1 cellular context compared by ENCODE assay signal in the genomic region with DNA sequence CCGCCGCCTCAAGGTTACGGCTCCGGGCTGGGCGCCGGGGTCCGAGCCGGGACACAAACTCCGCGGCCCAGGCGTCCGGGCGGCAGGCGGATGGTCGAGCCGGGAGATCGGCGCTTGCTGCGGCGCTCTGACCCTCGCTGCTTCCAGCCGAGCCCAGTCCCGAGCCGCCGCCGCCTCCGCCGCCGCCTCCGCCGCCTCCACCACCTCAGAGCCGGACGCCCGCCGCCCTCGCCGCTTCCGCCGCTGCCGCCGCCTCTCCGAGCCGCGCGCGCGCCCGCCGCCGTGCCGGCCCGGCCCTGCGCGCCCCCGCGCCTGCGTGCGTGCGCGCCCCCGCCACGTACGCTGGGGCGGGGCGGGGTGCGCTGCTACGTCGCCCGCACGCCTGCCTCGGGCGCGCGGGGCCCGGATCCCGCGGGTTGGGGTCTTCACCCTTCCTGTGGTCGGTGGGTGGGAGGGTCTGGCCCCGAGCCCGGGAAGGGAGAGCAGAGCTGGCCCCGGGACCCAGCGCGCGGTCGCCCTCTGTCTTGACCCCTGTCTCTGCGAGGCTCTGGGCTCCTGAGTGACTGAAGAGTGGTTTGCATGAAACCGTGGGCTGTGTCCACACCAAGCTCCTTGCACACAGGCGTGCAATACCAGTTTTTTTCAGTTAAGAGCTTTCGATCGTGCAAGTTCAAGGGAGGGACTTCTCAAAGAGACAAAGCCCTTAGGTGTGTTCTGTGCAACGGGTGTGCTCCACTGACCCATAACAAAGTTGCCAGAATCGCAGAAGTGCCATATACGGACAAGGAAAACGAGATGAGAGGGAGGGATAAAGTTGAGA.
TF ChIP-seq lines count a peak whose summit lies in the region.

A gene (minus strand): TSS at position 256 of the 820 bp plus-strand sequence. CDS start 328 bp downstream, outside the sequence.

TF ChIP-seq in HepG2, 621 proteins besides CTCF, POLR2A, EP300 and RAD21 (continued from another document and continues in another):
- TF ChIP-seq ZBTB8A (CRISPR knock-in tag; IDR thresholded peaks at IDR 0.05; ENCODE audit: borderline replicate concordance, low read depth) (no peak), ZBTB7B (CRISPR knock-in tag; IDR thresholded peaks at IDR 0.05) (peak; percentile 30; the same call in 1 of the 2 replicates), MAZ (IDR thresholded peaks at IDR 0.05; ENCODE audit: borderline replicate concordance, low read depth, low read length) (no peak), MAZ (CRISPR knock-in tag; IDR thresholded peaks at IDR 0.05; ENCODE audit: low read depth) (0 out of 2 replicates have a peak, but pooled peaks have one; percentile 15), ZNF839 (CRISPR knock-in tag; IDR thresholded peaks at IDR 0.05; ENCODE audit: borderline replicate concordance) (no peak), ZNF572 (CRISPR knock-in tag; IDR thresholded peaks at IDR 0.05) (no peak), TBX2 (CRISPR knock-in tag; IDR thresholded peaks at IDR 0.05; ENCODE audit: borderline replicate concordance) (0 out of 2 replicates have a peak, but pooled peaks have one; percentile 13), AGO2 (optimal IDR thresholded peaks at IDR 0.05; ENCODE audit: low read depth, low read length) (peak; percentile 34), GATAD2A (CRISPR knock-in tag; IDR thresholded peaks at IDR 0.05) (0 out of 2 replicates have a peak, but pooled peaks have one; percentile 10), SP1 (IDR thresholded peaks at IDR 0.05) (no peak), SP1 (CRISPR knock-in tag; IDR thresholded peaks at IDR 0.05) (no peak), ZNF816 (CRISPR knock-in tag; IDR thresholded peaks at IDR 0.05; ENCODE audit: borderline replicate concordance) (0 out of 2 replicates have a peak, but pooled peaks have one; percentile 20), PAX8 (CRISPR knock-in tag; IDR thresholded peaks at IDR 0.05; ENCODE audit: borderline replicate concordance) (no peak), SP5 (CRISPR knock-in tag; IDR thresholded peaks at IDR 0.05; ENCODE audit: borderline replicate concordance, low read depth) (no peak), RBM39 (IDR thresholded peaks at IDR 0.05; ENCODE audit: low read depth, low read length, poor library complexity, severe bottlenecking) (no peak), MAF1 (CRISPR knock-in tag; IDR thresholded peaks at IDR 0.05; ENCODE audit: borderline replicate concordance) (peak; percentile 50; the same call in 1 of the 2 replicates), CCDC6 (CRISPR knock-in tag; IDR thresholded peaks at IDR 0.05) (peak; percentile 73; the same call in 1 of the 2 replicates), DNMT3B (CRISPR knock-in tag; conservative IDR thresholded peaks at IDR 0.05) (no peak), ZNF772 (CRISPR knock-in tag; IDR thresholded peaks at IDR 0.05) (peak; percentile 35; the same call in 1 of the 2 replicates), IKZF4 (CRISPR knock-in tag; IDR thresholded peaks at IDR 0.05; ENCODE audit: borderline replicate concordance, low read depth, not compliant biosample characterization) (no peak), ZNF761 (CRISPR knock-in tag; conservative IDR thresholded peaks at IDR 0.05) (0 out of 2 replicates have a peak, but pooled peaks have one; percentile 27), ZNF317 (CRISPR knock-in tag; IDR thresholded peaks at IDR 0.05) (0 out of 2 replicates have a peak, but pooled peaks have one; percentile 18), ZZZ3 (CRISPR knock-in tag; IDR thresholded peaks at IDR 0.05; ENCODE audit: borderline replicate concordance) (no peak), ZNF564 (CRISPR knock-in tag; IDR thresholded peaks at IDR 0.05) (peak; percentile 46), GABPB1 (CRISPR knock-in tag; IDR thresholded peaks at IDR 0.05) (peak; percentile 53; the same call in 1 of the 2 replicates), GFI1 (CRISPR knock-in tag; IDR thresholded peaks at IDR 0.05; ENCODE audit: borderline replicate concordance) (no peak), ZNF430 (CRISPR knock-in tag; IDR thresholded peaks at IDR 0.05) (0 out of 2 replicates have a peak, but pooled peaks have one; percentile 31), ERF (CRISPR knock-in tag; IDR thresholded peaks at IDR 0.05) (peak; percentile 22; the same call in 1 of the 2 replicates), REL (CRISPR knock-in tag; conservative IDR thresholded peaks at IDR 0.05) (0 out of 2 replicates have a peak, but pooled peaks have one; percentile 56)
- TF ChIP-seq, protein P1, sequence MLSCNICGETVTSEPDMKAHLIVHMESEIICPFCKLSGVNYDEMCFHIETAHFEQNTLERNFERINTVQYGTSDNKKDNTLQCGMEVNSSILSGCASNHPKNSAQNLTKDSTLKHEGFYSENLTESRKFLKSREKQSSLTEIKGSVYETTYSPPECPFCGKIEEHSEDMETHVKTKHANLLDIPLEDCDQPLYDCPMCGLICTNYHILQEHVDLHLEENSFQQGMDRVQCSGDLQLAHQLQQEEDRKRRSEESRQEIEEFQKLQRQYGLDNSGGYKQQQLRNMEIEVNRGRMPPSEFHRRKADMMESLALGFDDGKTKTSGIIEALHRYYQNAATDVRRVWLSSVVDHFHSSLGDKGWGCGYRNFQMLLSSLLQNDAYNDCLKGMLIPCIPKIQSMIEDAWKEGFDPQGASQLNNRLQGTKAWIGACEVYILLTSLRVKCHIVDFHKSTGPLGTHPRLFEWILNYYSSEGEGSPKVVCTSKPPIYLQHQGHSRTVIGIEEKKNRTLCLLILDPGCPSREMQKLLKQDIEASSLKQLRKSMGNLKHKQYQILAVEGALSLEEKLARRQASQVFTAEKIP (CRISPR knock-in tag; IDR thresholded peaks at IDR 0.05; ENCODE audit: borderline replicate concordance), result no peak
- TF ChIP-seq, protein P2, sequence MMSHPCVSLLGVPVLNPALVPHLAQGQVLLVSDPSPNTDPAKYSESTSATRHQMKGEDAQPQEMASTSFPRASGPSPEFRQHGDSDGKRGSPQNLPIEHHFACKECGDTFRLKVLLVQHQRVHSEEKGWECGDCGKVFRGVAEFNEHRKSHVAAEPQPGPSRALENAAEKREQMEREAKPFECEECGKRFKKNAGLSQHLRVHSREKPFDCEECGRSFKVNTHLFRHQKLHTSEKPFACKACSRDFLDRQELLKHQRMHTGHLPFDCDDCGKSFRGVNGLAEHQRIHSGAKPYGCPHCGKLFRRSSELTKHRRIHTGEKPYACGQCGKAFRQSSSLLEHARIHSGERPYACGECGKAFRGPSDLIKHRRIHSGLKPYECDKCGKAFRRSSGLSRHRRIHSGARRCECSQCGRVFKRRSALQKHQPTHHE (CRISPR knock-in tag; IDR thresholded peaks at IDR 0.05; ENCODE audit: borderline replicate concordance), result no peak
- TF ChIP-seq, protein P3, sequence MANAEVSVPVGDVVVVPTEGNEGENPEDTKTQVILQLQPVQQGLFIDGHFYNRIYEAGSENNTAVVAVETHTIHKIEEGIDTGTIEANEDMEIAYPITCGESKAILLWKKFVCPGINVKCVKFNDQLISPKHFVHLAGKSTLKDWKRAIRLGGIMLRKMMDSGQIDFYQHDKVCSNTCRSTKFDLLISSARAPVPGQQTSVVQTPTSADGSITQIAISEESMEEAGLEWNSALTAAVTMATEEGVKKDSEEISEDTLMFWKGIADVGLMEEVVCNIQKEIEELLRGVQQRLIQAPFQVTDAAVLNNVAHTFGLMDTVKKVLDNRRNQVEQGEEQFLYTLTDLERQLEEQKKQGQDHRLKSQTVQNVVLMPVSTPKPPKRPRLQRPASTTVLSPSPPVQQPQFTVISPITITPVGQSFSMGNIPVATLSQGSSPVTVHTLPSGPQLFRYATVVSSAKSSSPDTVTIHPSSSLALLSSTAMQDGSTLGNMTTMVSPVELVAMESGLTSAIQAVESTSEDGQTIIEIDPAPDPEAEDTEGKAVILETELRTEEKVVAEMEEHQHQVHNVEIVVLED (CRISPR knock-in tag; IDR thresholded peaks at IDR 0.05; ENCODE audit: borderline replicate concordance), result peak; percentile 93
- TF ChIP-seq, protein P4, sequence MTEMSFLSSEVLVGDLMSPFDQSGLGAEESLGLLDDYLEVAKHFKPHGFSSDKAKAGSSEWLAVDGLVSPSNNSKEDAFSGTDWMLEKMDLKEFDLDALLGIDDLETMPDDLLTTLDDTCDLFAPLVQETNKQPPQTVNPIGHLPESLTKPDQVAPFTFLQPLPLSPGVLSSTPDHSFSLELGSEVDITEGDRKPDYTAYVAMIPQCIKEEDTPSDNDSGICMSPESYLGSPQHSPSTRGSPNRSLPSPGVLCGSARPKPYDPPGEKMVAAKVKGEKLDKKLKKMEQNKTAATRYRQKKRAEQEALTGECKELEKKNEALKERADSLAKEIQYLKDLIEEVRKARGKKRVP (CRISPR knock-in tag; IDR thresholded peaks at IDR 0.05), result no peak
- TF ChIP-seq, protein P5, sequence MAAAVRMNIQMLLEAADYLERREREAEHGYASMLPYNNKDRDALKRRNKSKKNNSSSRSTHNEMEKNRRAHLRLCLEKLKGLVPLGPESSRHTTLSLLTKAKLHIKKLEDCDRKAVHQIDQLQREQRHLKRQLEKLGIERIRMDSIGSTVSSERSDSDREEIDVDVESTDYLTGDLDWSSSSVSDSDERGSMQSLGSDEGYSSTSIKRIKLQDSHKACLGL (CRISPR knock-in tag; IDR thresholded peaks at IDR 0.05), result no peak
- TF ChIP-seq, protein P6, sequence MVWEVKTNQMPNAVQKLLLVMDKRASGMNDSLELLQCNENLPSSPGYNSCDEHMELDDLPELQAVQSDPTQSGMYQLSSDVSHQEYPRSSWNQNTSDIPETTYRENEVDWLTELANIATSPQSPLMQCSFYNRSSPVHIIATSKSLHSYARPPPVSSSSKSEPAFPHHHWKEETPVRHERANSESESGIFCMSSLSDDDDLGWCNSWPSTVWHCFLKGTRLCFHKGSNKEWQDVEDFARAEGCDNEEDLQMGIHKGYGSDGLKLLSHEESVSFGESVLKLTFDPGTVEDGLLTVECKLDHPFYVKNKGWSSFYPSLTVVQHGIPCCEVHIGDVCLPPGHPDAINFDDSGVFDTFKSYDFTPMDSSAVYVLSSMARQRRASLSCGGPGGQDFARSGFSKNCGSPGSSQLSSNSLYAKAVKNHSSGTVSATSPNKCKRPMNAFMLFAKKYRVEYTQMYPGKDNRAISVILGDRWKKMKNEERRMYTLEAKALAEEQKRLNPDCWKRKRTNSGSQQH (CRISPR knock-in tag; IDR thresholded peaks at IDR 0.05; ENCODE audit: low read depth), result 0 out of 2 replicates have a peak, but pooled peaks have one; percentile 33
- TF ChIP-seq, protein P7, sequence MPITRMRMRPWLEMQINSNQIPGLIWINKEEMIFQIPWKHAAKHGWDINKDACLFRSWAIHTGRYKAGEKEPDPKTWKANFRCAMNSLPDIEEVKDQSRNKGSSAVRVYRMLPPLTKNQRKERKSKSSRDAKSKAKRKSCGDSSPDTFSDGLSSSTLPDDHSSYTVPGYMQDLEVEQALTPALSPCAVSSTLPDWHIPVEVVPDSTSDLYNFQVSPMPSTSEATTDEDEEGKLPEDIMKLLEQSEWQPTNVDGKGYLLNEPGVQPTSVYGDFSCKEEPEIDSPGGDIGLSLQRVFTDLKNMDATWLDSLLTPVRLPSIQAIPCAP (CRISPR knock-in tag; IDR thresholded peaks at IDR 0.05; ENCODE audit: low read depth), result no peak
- TF ChIP-seq, protein P8, sequence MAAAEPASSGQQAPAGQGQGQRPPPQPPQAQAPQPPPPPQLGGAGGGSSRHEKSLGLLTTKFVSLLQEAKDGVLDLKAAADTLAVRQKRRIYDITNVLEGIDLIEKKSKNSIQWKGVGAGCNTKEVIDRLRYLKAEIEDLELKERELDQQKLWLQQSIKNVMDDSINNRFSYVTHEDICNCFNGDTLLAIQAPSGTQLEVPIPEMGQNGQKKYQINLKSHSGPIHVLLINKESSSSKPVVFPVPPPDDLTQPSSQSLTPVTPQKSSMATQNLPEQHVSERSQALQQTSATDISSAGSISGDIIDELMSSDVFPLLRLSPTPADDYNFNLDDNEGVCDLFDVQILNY (CRISPR knock-in tag; conservative IDR thresholded peaks at IDR 0.05), result no peak
- TF ChIP-seq, protein P9, sequence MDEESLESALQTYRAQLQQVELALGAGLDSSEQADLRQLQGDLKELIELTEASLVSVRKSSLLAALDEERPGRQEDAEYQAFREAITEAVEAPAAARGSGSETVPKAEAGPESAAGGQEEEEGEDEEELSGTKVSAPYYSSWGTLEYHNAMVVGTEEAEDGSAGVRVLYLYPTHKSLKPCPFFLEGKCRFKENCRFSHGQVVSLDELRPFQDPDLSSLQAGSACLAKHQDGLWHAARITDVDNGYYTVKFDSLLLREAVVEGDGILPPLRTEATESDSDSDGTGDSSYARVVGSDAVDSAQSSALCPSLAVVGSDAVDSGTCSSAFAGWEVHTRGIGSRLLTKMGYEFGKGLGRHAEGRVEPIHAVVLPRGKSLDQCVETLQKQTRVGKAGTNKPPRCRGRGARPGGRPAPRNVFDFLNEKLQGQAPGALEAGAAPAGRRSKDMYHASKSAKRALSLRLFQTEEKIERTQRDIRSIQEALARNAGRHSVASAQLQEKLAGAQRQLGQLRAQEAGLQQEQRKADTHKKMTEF (CRISPR knock-in tag; IDR thresholded peaks at IDR 0.05), result peak; percentile 47; the same call in 1 of the 2 replicates
- TF ChIP-seq, protein P10, sequence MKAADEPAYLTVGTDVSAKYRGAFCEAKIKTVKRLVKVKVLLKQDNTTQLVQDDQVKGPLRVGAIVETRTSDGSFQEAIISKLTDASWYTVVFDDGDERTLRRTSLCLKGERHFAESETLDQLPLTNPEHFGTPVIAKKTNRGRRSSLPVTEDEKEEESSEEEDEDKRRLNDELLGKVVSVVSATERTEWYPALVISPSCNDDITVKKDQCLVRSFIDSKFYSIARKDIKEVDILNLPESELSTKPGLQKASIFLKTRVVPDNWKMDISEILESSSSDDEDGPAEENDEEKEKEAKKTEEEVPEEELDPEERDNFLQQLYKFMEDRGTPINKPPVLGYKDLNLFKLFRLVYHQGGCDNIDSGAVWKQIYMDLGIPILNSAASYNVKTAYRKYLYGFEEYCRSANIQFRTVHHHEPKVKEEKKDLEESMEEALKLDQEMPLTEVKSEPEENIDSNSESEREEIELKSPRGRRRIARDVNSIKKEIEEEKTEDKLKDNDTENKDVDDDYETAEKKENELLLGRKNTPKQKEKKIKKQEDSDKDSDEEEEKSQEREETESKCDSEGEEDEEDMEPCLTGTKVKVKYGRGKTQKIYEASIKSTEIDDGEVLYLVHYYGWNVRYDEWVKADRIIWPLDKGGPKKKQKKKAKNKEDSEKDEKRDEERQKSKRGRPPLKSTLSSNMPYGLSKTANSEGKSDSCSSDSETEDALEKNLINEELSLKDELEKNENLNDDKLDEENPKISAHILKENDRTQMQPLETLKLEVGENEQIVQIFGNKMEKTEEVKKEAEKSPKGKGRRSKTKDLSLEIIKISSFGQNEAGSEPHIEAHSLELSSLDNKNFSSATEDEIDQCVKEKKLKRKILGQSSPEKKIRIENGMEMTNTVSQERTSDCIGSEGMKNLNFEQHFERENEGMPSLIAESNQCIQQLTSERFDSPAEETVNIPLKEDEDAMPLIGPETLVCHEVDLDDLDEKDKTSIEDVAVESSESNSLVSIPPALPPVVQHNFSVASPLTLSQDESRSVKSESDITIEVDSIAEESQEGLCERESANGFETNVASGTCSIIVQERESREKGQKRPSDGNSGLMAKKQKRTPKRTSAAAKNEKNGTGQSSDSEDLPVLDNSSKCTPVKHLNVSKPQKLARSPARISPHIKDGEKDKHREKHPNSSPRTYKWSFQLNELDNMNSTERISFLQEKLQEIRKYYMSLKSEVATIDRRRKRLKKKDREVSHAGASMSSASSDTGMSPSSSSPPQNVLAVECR (CRISPR knock-in tag; IDR thresholded peaks at IDR 0.05; ENCODE audit: borderline replicate concordance), result peak; percentile 36; the same call in 1 of the 2 replicates
- TF ChIP-seq, protein P11, sequence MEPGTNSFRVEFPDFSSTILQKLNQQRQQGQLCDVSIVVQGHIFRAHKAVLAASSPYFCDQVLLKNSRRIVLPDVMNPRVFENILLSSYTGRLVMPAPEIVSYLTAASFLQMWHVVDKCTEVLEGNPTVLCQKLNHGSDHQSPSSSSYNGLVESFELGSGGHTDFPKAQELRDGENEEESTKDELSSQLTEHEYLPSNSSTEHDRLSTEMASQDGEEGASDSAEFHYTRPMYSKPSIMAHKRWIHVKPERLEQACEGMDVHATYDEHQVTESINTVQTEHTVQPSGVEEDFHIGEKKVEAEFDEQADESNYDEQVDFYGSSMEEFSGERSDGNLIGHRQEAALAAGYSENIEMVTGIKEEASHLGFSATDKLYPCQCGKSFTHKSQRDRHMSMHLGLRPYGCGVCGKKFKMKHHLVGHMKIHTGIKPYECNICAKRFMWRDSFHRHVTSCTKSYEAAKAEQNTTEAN (CRISPR knock-in tag; conservative IDR thresholded peaks at IDR 0.05), result peak; percentile 92; the same call in 1 of the 2 replicates
